16 cellular contexts compared by ENCODE assay signal in the genomic region with DNA sequence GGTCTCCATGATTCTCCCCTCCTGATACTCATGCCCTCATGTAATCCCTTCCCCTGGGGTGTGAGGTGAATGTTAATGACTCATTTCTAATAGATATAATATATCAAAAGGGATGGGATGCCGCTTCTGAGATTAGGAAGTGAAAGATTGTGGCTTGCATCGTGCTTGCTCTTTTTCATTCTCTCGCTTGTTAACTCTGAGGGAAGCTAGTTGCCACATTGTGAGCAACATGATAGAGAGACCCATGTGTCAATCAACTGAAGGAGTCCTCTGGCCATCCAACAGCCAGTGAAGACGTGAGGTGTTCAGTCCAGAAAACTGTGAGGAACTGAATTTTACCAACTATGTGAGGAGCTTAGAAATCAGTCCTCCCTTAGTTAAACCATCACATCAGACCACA. TPM values are rescaled to one million over a fixed set of nuclear protein-coding genes. Genes with fewer than 3 reads are reported as not detected.
DNase-seq lines count a peak whose midpoint lies in the region; ATAC-seq and TF ChIP-seq lines count a peak whose summit lies in the region.
"Had no signal": no experiment of that assay in that cellular context is flagged by ENCODE, and none has a peak within 500 bp of the region (broad histone marks: within the 10 kb centered on the region; RNA-seq: fewer than 3 reads in every experiment).

No MANE protein-coding gene starts in this region.

- no peak for TF ChIP-seq CTCF in OCI-LY3 (IDR thresholded peaks at IDR 0.05; ENCODE audit: low read depth, low read length)
- no peak for TF ChIP-seq CTCF in Calu3 (IDR thresholded peaks at IDR 0.05; ENCODE audit: unreplicated experiment)

- no peaks in the 10 kb centered on the region for H3K9me3 ChIP-seq in OCI-LY3 (ENCODE audit: insufficient read depth, low read length)
- H3K9me3 ChIP-seq: right atrium auricular region, SJCRH30, transverse colon had no signal

- H3K9ac ChIP-seq in OCI-LY3 (ENCODE audit: low read length), result 0 out of 2 replicates have a peak overlapping the region, but pooled peaks have one; percentile 4

- BruUV-seq in Calu3 (replicated peaks; lab: Mats Ljungman, UMichigan), result no TSS peak

- peak overlapping the region; percentile 5; the same call in 1 of the 2 replicates for H3K27ac ChIP-seq in OCI-LY3 (ENCODE audit: low read length)
- H3K27ac ChIP-seq: right atrium auricular region, SJCRH30, transverse colon had no signal

- H3K4me1 Mint-ChIP-seq in Calu3 (ENCODE audit: low read depth, unreplicated experiment), result no peaks in the 10 kb centered on the region

- H3K9me3 Mint-ChIP-seq in Calu3 (ENCODE audit: low read depth, unreplicated experiment), result no peaks in the 10 kb centered on the region
- H3K9me3 Mint-ChIP-seq: CD4-positive, alpha-beta T cell; HFFc6 had no signal

- H2AFZ ChIP-seq in OCI-LY3 (ENCODE audit: low read depth, low read length), result no peak overlapping the region

- no peaks in the 10 kb centered on the region for H3K79me2 ChIP-seq in OCI-LY3 (ENCODE audit: low read length)

- no peaks in the 10 kb centered on the region for H3K36me3 Mint-ChIP-seq in Calu3 (ENCODE audit: insufficient read depth, unreplicated experiment)

- CTCF ChIA-PET in Calu3 (lab: Charles Lee), result no interaction called here

- ATAC-seq in GM18867 (IDR thresholded peaks at IDR 0.05; ENCODE audit: unreplicated experiment), result peak; percentile 96
- ATAC-seq in GM21381 (IDR thresholded peaks at IDR 0.05; ENCODE audit: unreplicated experiment), result peak; percentile 98
- peak; percentile 77 for ATAC-seq in HG03025 (IDR thresholded peaks at IDR 0.05; ENCODE audit: low FRiP score, unreplicated experiment)

- H3K27me3 Mint-ChIP-seq in Calu3 (ENCODE audit: unreplicated experiment), result peaks cover 48% of the 10 kb centered on the region
- H3K27me3 Mint-ChIP-seq: CD4-positive, alpha-beta T cell had no signal

- peaks cover 17% of the 10 kb centered on the region for H3K27me3 ChIP-seq in OCI-LY3 (ENCODE audit: low read depth, low read length)
- H3K27me3 ChIP-seq: right atrium auricular region, SJCRH30 had no signal

- no peak overlapping the region for H3K27ac Mint-ChIP-seq in Calu3 (ENCODE audit: unreplicated experiment)
- H3K27ac Mint-ChIP-seq: CD4-positive, alpha-beta T cell; HFFc6 had no signal

- peaks cover 48% of the 10 kb centered on the region for H3K4me1 ChIP-seq in OCI-LY3 (ENCODE audit: low read length)
- H3K4me1 ChIP-seq: right atrium auricular region, SJCRH30, transverse colon had no signal

- H3K36me3 ChIP-seq in OCI-LY3 (replicated peaks; ENCODE audit: low read depth, low read length), result no peaks in the 10 kb centered on the region
- H3K36me3 ChIP-seq: right atrium auricular region, SJCRH30, transverse colon had no signal

- H3K4me3 Mint-ChIP-seq in Calu3 (ENCODE audit: low read depth, unreplicated experiment), result no peak overlapping the region
- H3K4me3 Mint-ChIP-seq: CD4-positive, alpha-beta T cell; HFFc6 had no signal

- H4K20me1 ChIP-seq in OCI-LY3 (ENCODE audit: insufficient read depth, low read length), result no peaks in the 10 kb centered on the region

- peak overlapping the region; percentile 26; the same call in 1 of the 2 replicates for H3K4me3 ChIP-seq in OCI-LY3 (ENCODE audit: low read length)
- H3K4me3 ChIP-seq: right atrium auricular region, SJCRH30, transverse colon had no signal

- intact Hi-C loops in Calu3 (cut with micrococcal nuclease; ENCODE audit: unreplicated experiment), result no loop called here

- H3K4me2 ChIP-seq in OCI-LY3 (ENCODE audit: low read length), result peak overlapping the region; percentile 60

- DNase-seq in NCI-H1092 treated with DMSO at 0.1 percent for 48 hours (lab: John Stamatoyannopoulos, UW) (no peak), Calu3 (no peak), RPMI8226 (no peak)
- DNase-seq: activated gamma-delta T cell treated with Interleukin-2 at 50 U/mL for 16 hours; CD4-positive, alpha-beta T cell; HFFc6; SJCRH30; transverse colon had no signal

RNA-seq across cellular contexts. Expression of a gene that starts 28.9 kb away (rescaled TPM):
- total RNA-seq in Calu3 (2022), result not detected in 2 replicates
- total RNA-seq: cardiac septum; CD4-positive, alpha-beta T cell; HFFc6; M059J; NCI-H460; right atrium auricular region; SJCRH30; transverse colon had no signal

RNA-seq across cellular contexts. Expression of a gene that starts 29.6 kb away (rescaled TPM):
- not detected in 2 replicates for total RNA-seq in Calu3 (2022)
- total RNA-seq: cardiac septum, HFFc6, M059J, NCI-H460, right atrium auricular region, transverse colon had no signal
